In genomic region chr14:38947343-38947742, GRCh38 we compare ENCODE assay signal across 25 cellular contexts.
"Had no signal": no experiment of that assay in that cellular context is flagged by ENCODE, and none has a peak within 500 bp of the region (broad histone marks: within the 10 kb centered on the region; RNA-seq: fewer than 3 reads in every experiment).

No MANE protein-coding gene starts in this region.

- DNase-seq: immature natural killer cell; kidney; left colon; left lung; lower lobe of right lung; mesenchymal stem cell; naive B cell; natural killer cell; nephron progenitor cell; occipital lobe; right lobe of liver; stimulated activated CD4-positive, alpha-beta T cell treated with anti-CD3 and anti-CD28 coated beads, Interleukin-1b, Interleukin-23, amount 100 ng/mL, for 48 hours; stimulated activated CD4-positive, alpha-beta T cell treated with anti-CD3 and anti-CD28 coated beads, Interleukin-2, amount 100 ng/mL, for 48 hours; stimulated activated CD4-positive, alpha-beta T cell treated with anti-CD3 and anti-CD28 coated beads, Interleukin-4, amount 100 ng/mL, for 4 hours; stimulated activated CD8-positive, alpha-beta memory T cell treated with anti-CD3 and anti-CD28 coated beads, Interleukin-4, amount 100 ng/mL, for 48 hours; stimulated activated naive CD4-positive, alpha-beta T cell treated with Interleukin-2 at 50 U/mL for 16 hours; stimulated activated naive CD8-positive, alpha-beta T cell treated with anti-CD3 and anti-CD28 coated beads, Interleukin-15, amount 100 ng/mL, for 72 hours; uterus had no signal

- H3K27ac ChIP-seq: left lung, lower lobe of right lung, neural progenitor cell, neutrophil, parathyroid adenoma, right atrium auricular region, right lobe of liver, suprapubic skin, uterus had no signal

- H3K27me3 ChIP-seq: left lung, neural progenitor cell, neutrophil, right atrium auricular region, right lobe of liver, suprapubic skin, tibial nerve, uterus had no signal

- H3K9me3 ChIP-seq: left lung, lower lobe of right lung, neutrophil, right atrium auricular region, right lobe of liver, suprapubic skin, tibial nerve, uterus had no signal

- H3K4me3 ChIP-seq: left lung, lower lobe of right lung, neural progenitor cell, right atrium auricular region, right lobe of liver, smooth muscle cell, suprapubic skin, tibial nerve, uterus had no signal

- H3K4me1 ChIP-seq: left lung, lower lobe of right lung, neural progenitor cell, parathyroid adenoma, right atrium auricular region, right lobe of liver, suprapubic skin, uterus had no signal

- H3K36me3 ChIP-seq: left lung, lower lobe of right lung, neural progenitor cell, neutrophil, right atrium auricular region, right lobe of liver, suprapubic skin, tibial nerve, uterus had no signal
